ENCODE assay signal across 1 cellular context in the genomic region with DNA sequence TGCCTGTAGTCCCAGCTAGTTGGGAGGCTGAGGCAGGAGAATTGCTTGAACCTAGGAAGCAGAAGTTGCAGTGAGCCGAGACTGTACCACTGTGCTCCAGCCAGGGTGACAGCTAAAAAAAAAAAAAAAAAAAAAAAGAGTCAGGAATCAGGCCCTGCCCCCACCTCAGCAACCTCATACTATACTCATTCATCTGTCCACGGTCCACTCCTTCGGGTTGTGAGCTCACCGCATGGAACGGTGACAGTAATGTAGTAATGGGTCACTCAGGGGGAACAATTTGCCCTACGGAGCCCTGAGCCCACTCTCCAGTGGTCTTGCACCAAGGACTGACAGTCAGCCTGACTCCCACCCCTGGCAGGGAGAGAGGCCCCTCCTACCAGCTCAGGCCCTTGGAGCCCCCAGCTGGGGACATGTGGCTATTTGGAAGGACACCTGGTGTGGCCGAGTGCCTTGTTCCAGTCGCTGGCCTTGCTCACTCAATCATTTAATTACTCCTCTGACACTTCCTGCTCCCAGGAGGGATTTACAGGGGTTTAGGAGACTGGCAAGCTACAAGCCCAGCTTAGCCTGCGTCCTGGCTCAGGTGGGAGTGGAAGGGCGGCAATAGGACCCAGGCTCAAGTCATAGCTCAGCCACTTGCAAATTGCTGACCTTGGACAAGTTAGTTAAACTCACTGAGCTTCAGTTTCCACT.
TF ChIP-seq lines count a peak whose summit lies in the region.

No MANE protein-coding gene starts in this region.

TF ChIP-seq in HEK293, 187 proteins besides CTCF, POLR2A, EP300 and RAD21 (continued from another document):
- peak; percentile 31; the same call in 1 of the 2 replicates for TF ChIP-seq PRDM10 (tag by site-specific recombination; IDR thresholded peaks at IDR 0.05)
- no peak for TF ChIP-seq KLF7 (tag by site-specific recombination; IDR thresholded peaks at IDR 0.05; ENCODE audit: borderline replicate concordance)
- TF ChIP-seq, protein P1, sequence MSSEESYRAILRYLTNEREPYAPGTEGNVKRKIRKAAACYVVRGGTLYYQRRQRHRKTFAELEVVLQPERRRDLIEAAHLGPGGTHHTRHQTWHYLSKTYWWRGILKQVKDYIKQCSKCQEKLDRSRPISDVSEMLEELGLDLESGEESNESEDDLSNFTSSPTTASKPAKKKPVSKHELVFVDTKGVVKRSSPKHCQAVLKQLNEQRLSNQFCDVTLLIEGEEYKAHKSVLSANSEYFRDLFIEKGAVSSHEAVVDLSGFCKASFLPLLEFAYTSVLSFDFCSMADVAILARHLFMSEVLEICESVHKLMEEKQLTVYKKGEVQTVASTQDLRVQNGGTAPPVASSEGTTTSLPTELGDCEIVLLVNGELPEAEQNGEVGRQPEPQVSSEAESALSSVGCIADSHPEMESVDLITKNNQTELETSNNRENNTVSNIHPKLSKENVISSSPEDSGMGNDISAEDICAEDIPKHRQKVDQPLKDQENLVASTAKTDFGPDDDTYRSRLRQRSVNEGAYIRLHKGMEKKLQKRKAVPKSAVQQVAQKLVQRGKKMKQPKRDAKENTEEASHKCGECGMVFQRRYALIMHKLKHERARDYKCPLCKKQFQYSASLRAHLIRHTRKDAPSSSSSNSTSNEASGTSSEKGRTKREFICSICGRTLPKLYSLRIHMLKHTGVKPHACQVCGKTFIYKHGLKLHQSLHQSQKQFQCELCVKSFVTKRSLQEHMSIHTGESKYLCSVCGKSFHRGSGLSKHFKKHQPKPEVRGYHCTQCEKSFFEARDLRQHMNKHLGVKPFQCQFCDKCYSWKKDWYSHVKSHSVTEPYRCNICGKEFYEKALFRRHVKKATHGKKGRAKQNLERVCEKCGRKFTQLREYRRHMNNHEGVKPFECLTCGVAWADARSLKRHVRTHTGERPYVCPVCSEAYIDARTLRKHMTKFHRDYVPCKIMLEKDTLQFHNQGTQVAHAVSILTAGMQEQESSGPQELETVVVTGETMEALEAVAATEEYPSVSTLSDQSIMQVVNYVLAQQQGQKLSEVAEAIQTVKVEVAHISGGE (tag by site-specific recombination; conservative IDR thresholded peaks at IDR 0.05; ENCODE audit: low read depth), result no peak
- TF ChIP-seq ZIC2 (tag by site-specific recombination; IDR thresholded peaks at IDR 0.05), result peak; percentile 80
- TF ChIP-seq ZFHX2 (tag by site-specific recombination; conservative IDR thresholded peaks at IDR 0.05), result no peak
- no peak for TF ChIP-seq ZNF529 (tag by site-specific recombination; IDR thresholded peaks at IDR 0.05; ENCODE audit: insufficient replicate concordance)
- TF ChIP-seq ZNF23 (tag by site-specific recombination; IDR thresholded peaks at IDR 0.05; ENCODE audit: borderline replicate concordance), result no peak
